Comparison of ENCODE assay signal across 9 cellular contexts in genomic region chr2:151730242-151730975, GRCh38. TPM values are rescaled to one million over a fixed set of nuclear protein-coding genes. Genes with fewer than 3 reads are reported as not detected.
DNase-seq lines count a peak whose midpoint lies in the region; ATAC-seq and TF ChIP-seq lines count a peak whose summit lies in the region.
"Had no signal": no experiment of that assay in that cellular context is flagged by ENCODE, and none has a peak within 500 bp of the region (broad histone marks: within the 10 kb centered on the region; RNA-seq: fewer than 3 reads in every experiment).

No MANE protein-coding gene starts in this region.

- no peaks in the 10 kb centered on the region for H3K9me3 Mint-ChIP-seq in osteocyte (ENCODE audit: unreplicated experiment)

- H3K9me1 ChIP-seq in IMR-90 (ENCODE audit: insufficient read depth, low read length) = no peaks in the 10 kb centered on the region

- H3K4me1 ChIP-seq in IMR-90 (ENCODE audit: control insufficient read depth, insufficient read depth, low read length) = no peaks in the 10 kb centered on the region
- no peaks in the 10 kb centered on the region for H3K4me1 ChIP-seq in upper lobe of right lung

- CTCF ChIA-PET in IMR-90 (lab: Yijun Ruan, JAX) = no interaction called here

- H3K79me1 ChIP-seq in IMR-90 (ENCODE audit: low read depth in 1 of 2, low read length in 2 of 2) = no peaks in the 10 kb centered on the region

- no peak overlapping the region for H3K9ac ChIP-seq in IMR-90 (ENCODE audit: low read depth, low read length)

- peak; percentile 80 for ATAC-seq in GM21576 (IDR thresholded peaks at IDR 0.05; ENCODE audit: unreplicated experiment)
- ATAC-seq in IMR-90 (ENCODE audit: low read depth) = no peak
- ATAC-seq in upper lobe of right lung = no peak

- intact Hi-C loops in IMR-90 (cut with micrococcal nuclease) = no loop called here
- intact Hi-C loops in upper lobe of right lung (cut with DNase I) = no loop called here

- no peak overlapping the region for H3K14ac ChIP-seq in IMR-90 (replicated peaks; ENCODE audit: low read depth, low read length)

- no peaks in the 10 kb centered on the region for H3K9me3 ChIP-seq in IMR-90 (ENCODE audit: control insufficient read depth, insufficient read depth, low read length)
- no peaks in the 10 kb centered on the region for H3K9me3 ChIP-seq in upper lobe of right lung

- H4K91ac ChIP-seq in IMR-90 (ENCODE audit: insufficient read depth, low read depth, low read length) = no peak overlapping the region

- H3K36me3 ChIP-seq in IMR-90 (ENCODE audit: control insufficient read depth, insufficient read depth, low read length) = no peaks in the 10 kb centered on the region
- no peaks in the 10 kb centered on the region for H3K36me3 ChIP-seq in upper lobe of right lung

- H2AFZ ChIP-seq in IMR-90 (replicated peaks; ENCODE audit: low read length, poor library complexity) = no peak overlapping the region

- POLR2A ChIA-PET in IMR-90 (lab: Charles Lee; ENCODE audit: unreplicated experiment) = no interaction called here

- no peaks in the 10 kb centered on the region for H4K20me1 ChIP-seq in IMR-90 (ENCODE audit: insufficient read depth, low read length)

- TF ChIP-seq POLR2A in IMR-90 (IDR thresholded peaks at IDR 0.05; ENCODE audit: low read depth, low read length) = no peak

- TF ChIP-seq CTCF in IMR-90 (conservative IDR thresholded peaks at IDR 0.05; ENCODE audit: low read depth, low read length) (no peak), upper lobe of right lung (IDR thresholded peaks at IDR 0.05) (no peak), osteocyte (IDR thresholded peaks at IDR 0.05) (no peak)

- no TSS peak for BruUV-seq in IMR-90 (replicated peaks; lab: Mats Ljungman, UMichigan)

- no peak overlapping the region for H4K8ac ChIP-seq in IMR-90 (ENCODE audit: low read depth in 2 of 2, low read length in 2 of 2)

- H3K4me3 ChIP-seq in IMR-90 (ENCODE audit: insufficient read depth, low read depth, low read length) (no peak overlapping the region), upper lobe of right lung (no peak overlapping the region)
- H3K4me3 ChIP-seq: SK-N-MC had no signal

- H3K27me3 ChIP-seq in IMR-90 (ENCODE audit: control insufficient read depth, insufficient read depth, low read length) (no peaks in the 10 kb centered on the region; the same call in 1 of the 2 replicates), upper lobe of right lung (no peaks in the 10 kb centered on the region)

- H3K56ac ChIP-seq in IMR-90 (ENCODE audit: extremely low read depth, insufficient read depth, low read length) = no peak overlapping the region

- H2BK5ac ChIP-seq in IMR-90 (ENCODE audit: low read depth, low read length, poor library complexity, severe bottlenecking) = no peak overlapping the region

- in situ Hi-C loops in IMR-90 (cut with MboI; ENCODE audit: low sequenced_read_pairs) = no loop called here

- no peak overlapping the region for H4K5ac ChIP-seq in IMR-90 (ENCODE audit: low read depth, low read length)

- no peak overlapping the region for H2AK5ac ChIP-seq in IMR-90 (ENCODE audit: low read depth, low read length)

- TF ChIP-seq RAD21 in IMR-90 (IDR thresholded peaks at IDR 0.05; ENCODE audit: low read length) = no peak

- no peaks in the 10 kb centered on the region for H3K36me3 Mint-ChIP-seq in osteocyte (ENCODE audit: unreplicated experiment)

- no peak overlapping the region for H3K4me3 Mint-ChIP-seq in osteocyte (ENCODE audit: unreplicated experiment)

- H2BK120ac ChIP-seq in IMR-90 (ENCODE audit: low read depth, low read length) = no peak overlapping the region

- H3K4me2 ChIP-seq in IMR-90 (ENCODE audit: low read depth, low read length) = no peak overlapping the region

- peaks cover 60% of the 10 kb centered on the region for H3K27me3 Mint-ChIP-seq in osteocyte (ENCODE audit: unreplicated experiment)

- H3K27ac Mint-ChIP-seq in osteocyte (ENCODE audit: unreplicated experiment) = no peak overlapping the region

- H2BK15ac ChIP-seq in IMR-90 (ENCODE audit: low read depth, low read length) = no peak overlapping the region

- H3K18ac ChIP-seq in IMR-90 (ENCODE audit: low read depth, low read length) = no peak overlapping the region

- no peak overlapping the region for H3K4ac ChIP-seq in IMR-90 (ENCODE audit: low read depth, low read length)

- H3K27ac ChIP-seq in IMR-90 (ENCODE audit: insufficient read depth, low read length) = no peak overlapping the region
- no peak overlapping the region for H3K27ac ChIP-seq in upper lobe of right lung
- H3K27ac ChIP-seq: SK-N-MC had no signal

- H3K23ac ChIP-seq in IMR-90 (ENCODE audit: low read depth, low read length) = no peak overlapping the region

- no peak overlapping the region for H2AK9ac ChIP-seq in IMR-90 (replicated peaks; ENCODE audit: low read depth, low read length, poor library complexity)

- H3K4me1 Mint-ChIP-seq in osteocyte (ENCODE audit: unreplicated experiment) = no peaks in the 10 kb centered on the region

- DNase-seq in GM04503 (ENCODE audit: low read depth) = peak; percentile 60
- DNase-seq in IMR-90 = peak; percentile 8
- DNase-seq in foreskin melanocyte = peak; percentile 6
- no peak for DNase-seq in NCI-H446 treated with DMSO at 0.1 percent for 48 hours (lab: John Stamatoyannopoulos, UW)
- no peak for DNase-seq in central memory CD4-positive, alpha-beta T cell
- no peak for DNase-seq in upper lobe of right lung
- no peak for DNase-seq in osteocyte (ENCODE audit: extremely low spot score, unreplicated experiment)

- no peak overlapping the region for H2BK20ac ChIP-seq in IMR-90 (ENCODE audit: low read depth, low read length)

- no CpG with 5 or more reads among the region's 5 CpGs for WGBS in IMR-90 (ENCODE audit: extremely low coverage in 2 of 2, insufficient read length in 1 of 2), 2 experiments

- dilution Hi-C loops in IMR-90 (cut with HindIII; ENCODE audit: low sequenced_read_pairs, unreplicated experiment) = no loop called here

TF ChIP-seq in IMR-90, 13 proteins besides CTCF, POLR2A, EP300 and RAD21:
- TF ChIP-seq SMC3 (IDR thresholded peaks at IDR 0.05; ENCODE audit: low read depth, low read length) = no peak
- TF ChIP-seq CEBPB (IDR thresholded peaks at IDR 0.05; ENCODE audit: low read depth, low read length) = no peak

RNA-seq across cellular contexts. Expression of gene NEB, which starts 3.9 kb away (rescaled TPM):
- total RNA-seq in IMR-90 (2012; rRNA removed) = under 0.01 TPM in 2 replicates
- not detected in 2 replicates for polyA plus RNA-seq in IMR-90 (2012; rRNA removed)
- polyA plus RNA-seq in IMR-90 (2012; cell fraction: cytosol; rRNA removed) = under 0.01 TPM in 1 of 2 replicates, not detected in the other
- polyA plus RNA-seq in IMR-90 (2012; cell fraction: nucleus; rRNA removed; ENCODE audit: low replicate concordance) = 0.02 TPM in 1 of 2 replicates, not detected in the other
- 1.9 TPM for total RNA-seq in upper lobe of right lung
- total RNA-seq in osteocyte = 0.40 and 1.3 TPM in 2 replicates

Comparison
In these comparisons a context has a peak if more than half of its experiments do, and no peak if none do; other contexts are left out.
1. DNase-seq: peak in GM04503 (single experiment), IMR-90 (single experiment) and foreskin melanocyte (single experiment); none in NCI-H446 treated with DMSO at 0.1 percent for 48 hours (single experiment), central memory CD4-positive, alpha-beta T cell (single experiment), upper lobe of right lung (single experiment) and osteocyte (single experiment).